23 cellular contexts compared by ENCODE assay signal in genomic region chr14:64711039-64711438, GRCh38. TPM values are rescaled to one million over a fixed set of nuclear protein-coding genes. Genes with fewer than 3 reads are reported as not detected.
A peak's percentile ranks its signal among the peaks of the same experiment; 100 is the strongest.
DNase-seq lines count a peak whose midpoint lies in the region; ATAC-seq and TF ChIP-seq lines count a peak whose summit lies in the region.
"Had no signal": no experiment of that assay in that cellular context is flagged by ENCODE, and none has a peak within 500 bp of the region (broad histone marks: within the 10 kb centered on the region; RNA-seq: fewer than 3 reads in every experiment).

No MANE protein-coding gene starts in this region.

- H3K4me1 ChIP-seq in esophagus squamous epithelium (peaks cover 35 to 78% (median 62%) of the 10 kb centered on the region in 3 donors), stomach smooth muscle (ENCODE audit: control insufficient read depth, insufficient read depth, low read length) (peaks cover 54% of the 10 kb centered on the region)

- H3K4me3 Mint-ChIP-seq in mesothelial cell of epicardium: no peak overlapping the region
- H3K4me3 Mint-ChIP-seq: CD14-positive monocyte; H9; stimulated activated naive CD8-positive, alpha-beta T cell treated with anti-CD3 and anti-CD28 coated beads, Interleukin-15, amount 100 ng/mL, for 72 hours had no signal

- intact Hi-C loops in esophagus squamous epithelium (cut with DNase I): no loop called here

- peaks cover 51% of the 10 kb centered on the region for H3K4me1 Mint-ChIP-seq in mesothelial cell of epicardium

- H3K9ac ChIP-seq in stomach smooth muscle (ENCODE audit: low read length in 2 of 2): peak overlapping the region in 1 of 2 donors; percentile 42

- TF ChIP-seq CTCF in esophagus squamous epithelium (IDR thresholded peaks at IDR 0.05): no peak
- TF ChIP-seq CTCF in mesothelial cell of epicardium (IDR thresholded peaks at IDR 0.05; ENCODE audit: unreplicated experiment): no peak

- H3K9me3 ChIP-seq in esophagus squamous epithelium (no peaks in the 10 kb centered on the region), stomach smooth muscle (ENCODE audit: control insufficient read depth in 2 of 2, low read length in 2 of 2) (peaks cover 2 to 8% of the 10 kb centered on the region in 2 donors)
- H3K9me3 ChIP-seq: Peyer's patch had no signal

- H3K27me3 ChIP-seq in esophagus squamous epithelium (no peaks in the 10 kb centered on the region), stomach smooth muscle (ENCODE audit: control insufficient read depth in 1 of 2, insufficient read depth in 2 of 2, low read length in 2 of 2) (no peaks in the 10 kb centered on the region)
- H3K27me3 ChIP-seq: MG63, Peyer's patch had no signal

- 25 to 51% methylated on average over 5 of the region's 5 CpGs for WGBS in esophagus squamous epithelium, 2 donors

- no peaks in the 10 kb centered on the region for H3K27me3 Mint-ChIP-seq in mesothelial cell of epicardium (ENCODE audit: low read depth)

- H3K9me3 Mint-ChIP-seq in mesothelial cell of epicardium: peaks cover 29% of the 10 kb centered on the region

- peak overlapping the region in 3 of 4 donors; percentile 44 to 97 (median 94) for H3K27ac ChIP-seq in esophagus squamous epithelium
- peak overlapping the region; percentile 74 for H3K27ac ChIP-seq in stomach smooth muscle (ENCODE audit: low read length)
- H3K27ac ChIP-seq: Peyer's patch had no signal

- ATAC-seq in left lobe of liver: peak; percentile 73
- no peak for ATAC-seq in stimulated activated naive CD8-positive, alpha-beta T cell treated with anti-CD3 and anti-CD28 coated beads, Interleukin-15, Interleukin-2, amounts not matched to agents 100 U/mL and 50 U/mL, for 24 hours
- ATAC-seq: activated naive CD4-positive, alpha-beta T cell treated with anti-CD3 and anti-CD28 coated beads, Interleukin-2, amount 50 U/mL, for 72 hours; GM12878; left colon; stimulated activated naive CD8-positive, alpha-beta T cell treated with anti-CD3 and anti-CD28 coated beads, Interleukin-15, amount 100 ng/mL, for 72 hours had no signal

- no peak for TF ChIP-seq POLR2A in esophagus squamous epithelium (IDR thresholded peaks at IDR 0.05)

- peaks cover 0 to 5% (median 0%) of the 10 kb centered on the region in 3 donors for H3K36me3 ChIP-seq in esophagus squamous epithelium
- no peaks in the 10 kb centered on the region for H3K36me3 ChIP-seq in stomach smooth muscle (ENCODE audit: control insufficient read depth in 2 of 2, insufficient read depth in 2 of 2, low read length in 2 of 2)
- H3K36me3 ChIP-seq: Peyer's patch had no signal

- H3K4me3 ChIP-seq in esophagus squamous epithelium: no peak overlapping the region
- peak overlapping the region in 1 of 2 donors; percentile 15 for H3K4me3 ChIP-seq in stomach smooth muscle (ENCODE audit: low read length in 2 of 2)
- H3K4me3 ChIP-seq: GM12878, MG63, Peyer's patch had no signal

- H3K36me3 Mint-ChIP-seq in mesothelial cell of epicardium: peaks cover 27% of the 10 kb centered on the region

- no peak overlapping the region for H3K27ac Mint-ChIP-seq in mesothelial cell of epicardium
- H3K27ac Mint-ChIP-seq: activated naive CD4-positive, alpha-beta T cell treated with anti-CD3 and anti-CD28 coated beads, Interleukin-2, amount 50 U/mL, for 72 hours; H9; stimulated activated naive CD8-positive, alpha-beta T cell treated with anti-CD3 and anti-CD28 coated beads, Interleukin-15, amount 100 ng/mL, for 72 hours had no signal

- peak; percentile 27 for DNase-seq in MV-4-11 (lab: John Stamatoyannopoulos, UW)
- no peak for DNase-seq in esophagus squamous epithelium (lab: John Stamatoyannopoulos, UW)
- peak; percentile 90 for DNase-seq in left lobe of liver (ENCODE audit: low spot score)
- no peak for DNase-seq in mesothelial cell of epicardium (ENCODE audit: low spot score in 2 of 2, unreplicated experiment in 2 of 2)
- no peak for DNase-seq in stimulated activated naive CD8-positive, alpha-beta T cell treated with anti-CD3 and anti-CD28 coated beads, Interleukin-15, Interleukin-2, amounts not matched to agents 100 U/mL and 50 U/mL, for 24 hours
- DNase-seq in medulla oblongata (ENCODE audit: extremely low spot score): no peak
- DNase-seq in stimulated activated CD4-positive, alpha-beta T cell treated with anti-CD3 and anti-CD28 coated beads, Interleukin-2, amount 100 ng/mL, for 48 hours: no peak
- DNase-seq: ACHN; activated CD4-positive, alpha-beta T cell treated with anti-CD3 and anti-CD28 coated beads for 1 hour; foreskin melanocyte; GF-D8; H9; MG63; NCI-H187; NCI-H345; stimulated activated CD4-positive, alpha-beta T cell treated with anti-CD3 and anti-CD28 coated beads, Interleukin-2, amount 100 ng/mL, for 24 hours; stimulated activated naive CD8-positive, alpha-beta T cell treated with anti-CD3 and anti-CD28 coated beads, Interleukin-15, amount 100 ng/mL, for 72 hours had no signal

RNA-seq across cellular contexts. Expression of gene PLEKHG3, which starts 6.8 kb away (rescaled TPM):
- total RNA-seq in esophagus squamous epithelium (10 to 100 TPM; 44.6 to 87.8 (median 60.8) TPM), left lobe of liver (32.8 TPM), mesothelial cell of epicardium (141 to 142 TPM (median 142 TPM) in 3 replicates)

Comparison
In these comparisons a context has a peak if more than half of its experiments do, and no peak if none do; other contexts are left out.
1. DNase-seq: peak in MV-4-11 (single experiment) and left lobe of liver (single experiment); none in esophagus squamous epithelium (single experiment), mesothelial cell of epicardium (0 of 2), stimulated activated naive CD8-positive, alpha-beta T cell treated with anti-CD3 and anti-CD28 coated beads, Interleukin-15, Interleukin-2, amounts not matched to agents 100 U/mL and 50 U/mL, for 24 hours (single experiment), medulla oblongata (single experiment) and stimulated activated CD4-positive, alpha-beta T cell treated with anti-CD3 and anti-CD28 coated beads, Interleukin-2, amount 100 ng/mL, for 48 hours (0 of 2).